In genomic region chr14:61188196-61188595, GRCh38 we compare ENCODE assay signal across 8 cellular contexts.
A peak's percentile ranks its signal among the peaks of the same experiment; 100 is the strongest.
DNase-seq lines count a peak whose midpoint lies in the region; ATAC-seq and TF ChIP-seq lines count a peak whose summit lies in the region.
"Had no signal": no experiment of that assay in that cellular context is flagged by ENCODE, and none has a peak within 500 bp of the region (broad histone marks: within the 10 kb centered on the region; RNA-seq: fewer than 3 reads in every experiment).

No MANE protein-coding gene starts in this region.

- no peaks in the 10 kb centered on the region for H3K9me2 ChIP-seq in HCT116 (ENCODE audit: insufficient read depth)

- no peaks in the 10 kb centered on the region for H3K79me2 ChIP-seq in HCT116 (ENCODE audit: insufficient read depth, low read length)

- H3K9me3 ChIP-seq in HCT116 (ENCODE audit: control insufficient read depth in 1 of 2, insufficient read depth in 1 of 2, low read depth in 1 of 2, low read length in 2 of 2) (no peaks in the 10 kb centered on the region), ascending aorta (no peaks in the 10 kb centered on the region), right cardiac atrium (ENCODE audit: control insufficient read depth, low read length) (no peaks in the 10 kb centered on the region), skeletal muscle tissue (ENCODE audit: control insufficient read depth in 3 of 3, low read length in 3 of 3) (no peaks in the 10 kb centered on the region)
- H3K9me3 ChIP-seq: Peyer's patch had no signal

- CTCF ChIA-PET in HCT116 (lab: Charles Lee), result no interaction called here

- H2AFZ ChIP-seq in HCT116 (ENCODE audit: low read depth, low read length, poor library complexity, severe bottlenecking), result no peak overlapping the region

- H3K4me2 ChIP-seq in HCT116 (ENCODE audit: low read length), result no peak overlapping the region

- H3K4me1 ChIP-seq in HCT116 (ENCODE audit: control insufficient read depth in 1 of 2, insufficient read depth in 2 of 2, low read length in 2 of 2) (peaks cover 0 to 7% of the 10 kb centered on the region in 2 experiments; a peak in 1 of 4 replicates), ascending aorta (peaks cover 8 to 21% of the 10 kb centered on the region in 2 donors), right cardiac atrium (ENCODE audit: control insufficient read depth, insufficient read depth, low read length) (no peaks in the 10 kb centered on the region), skeletal muscle tissue (ENCODE audit: control insufficient read depth in 3 of 3, insufficient read depth in 3 of 3, low read length in 3 of 3) (peaks cover 17 to 31% (median 17%) of the 10 kb centered on the region in 3 donors)

- TF ChIP-seq CTCF in HCT116 (IDR thresholded peaks at IDR 0.05 in 2 of 3, conservative IDR thresholded peaks at IDR 0.05 in 1 of 3; ENCODE audit: borderline replicate concordance in 1 of 3, insufficient read depth in 1 of 3, low read depth in 2 of 3, low read length in 2 of 3), result no peak
- TF ChIP-seq CTCF in ascending aorta (IDR thresholded peaks at IDR 0.05), result no peak

- H4K20me1 ChIP-seq in HCT116 (ENCODE audit: insufficient read depth), result no peaks in the 10 kb centered on the region

- TF ChIP-seq POLR2A in HCT116 (IDR thresholded peaks at IDR 0.05; ENCODE audit: borderline replicate concordance, extremely low read depth, insufficient read depth, insufficient read length), result no peak

- no peaks in the 10 kb centered on the region for H3K36me3 ChIP-seq in HCT116 (ENCODE audit: control insufficient read depth in 1 of 2, insufficient read depth in 2 of 2, low read length in 2 of 2)
- H3K36me3 ChIP-seq in ascending aorta, result no peaks in the 10 kb centered on the region
- no peaks in the 10 kb centered on the region for H3K36me3 ChIP-seq in skeletal muscle tissue (ENCODE audit: control insufficient read depth in 3 of 3, insufficient read depth in 3 of 3, low read length in 3 of 3)
- H3K36me3 ChIP-seq: Peyer's patch had no signal

- TF ChIP-seq RAD21 in HCT116 (IDR thresholded peaks at IDR 0.05; ENCODE audit: low read depth), result no peak

- intact Hi-C loops in HCT116 (cut with micrococcal nuclease) (no loop called here), ascending aorta (cut with DNase I) (loop anchor here (5.0 kb wide), 2 partner anchors 161 to 206 kb away; partner anchors contain the start of genes SLC38A6 and TRMT5), right cardiac atrium (cut with DNase I) (no loop called here)

- POLR2A ChIA-PET in HCT116 (lab: Charles Lee), result no interaction called here

- RAD21 ChIA-PET in HCT116 (lab: Charles Lee; ENCODE audit: low non-redundant PET in 1 of 2, low total read pairs in 2 of 2, uncharacterized antibody in 2 of 2, unreplicated experiment in 2 of 2), result no interaction called here

- DNase-seq in HCT116 (ENCODE audit: low read depth, low spot score) (no peak), ascending aorta (ENCODE audit: low spot score in 2 of 2) (peak in 1 of 2 donors; percentile 75), right cardiac atrium (peak; percentile 65 to 85 (median 78)), epidermal melanocyte (ENCODE audit: insufficient read length, low spot score) (no peak)
- DNase-seq: Peyer's patch had no signal

- H3K4me3 ChIP-seq in HCT116 (replicated peaks in 1 of 2; ENCODE audit: low read depth in 1 of 2, low read length in 2 of 2) (no peak overlapping the region), ascending aorta (peak overlapping the region; percentile 46 to 54), right cardiac atrium (ENCODE audit: low read length) (no peak overlapping the region), skeletal muscle tissue (ENCODE audit: low read length in 3 of 3) (peak overlapping the region; percentile 23 to 60 (median 42))

- ATAC-seq in HCT116, result peak; percentile 40; the same call in 1 of the 2 replicates
- peak; percentile 85 to 86 for ATAC-seq in right cardiac atrium
- no peak for ATAC-seq in HG03457 (IDR thresholded peaks at IDR 0.05; ENCODE audit: unreplicated experiment)
- ATAC-seq in HG03095 (IDR thresholded peaks at IDR 0.05; ENCODE audit: unreplicated experiment), result no peak

- H3K27me3 ChIP-seq in HCT116 (ENCODE audit: insufficient read depth, low read length) (no peaks in the 10 kb centered on the region), ascending aorta (no peaks in the 10 kb centered on the region), right cardiac atrium (ENCODE audit: control insufficient read depth, insufficient read depth) (no peaks in the 10 kb centered on the region), skeletal muscle tissue (ENCODE audit: control insufficient read depth in 3 of 3, insufficient read depth in 3 of 3, low read length in 3 of 3) (no peaks in the 10 kb centered on the region)
- H3K27me3 ChIP-seq: Peyer's patch had no signal

- H3K9ac ChIP-seq in HCT116 (ENCODE audit: low read length), result no peak overlapping the region
- peak overlapping the region in 2 of 3 donors; percentile 43 to 58 for H3K9ac ChIP-seq in skeletal muscle tissue (ENCODE audit: low read depth in 1 of 3, low read length in 3 of 3)

- 31% methylated on average over 20 of the region's 21 CpGs for WGBS in right cardiac atrium

- no TSS peak for BruUV-seq in HCT116 (replicated peaks; lab: Mats Ljungman, UMichigan)

- no peak overlapping the region for H3K27ac ChIP-seq in HCT116 (ENCODE audit: low read depth, low read length)
- H3K27ac ChIP-seq in ascending aorta, result peak overlapping the region; percentile 63 to 65
- no peak overlapping the region for H3K27ac ChIP-seq in right cardiac atrium (ENCODE audit: low read length)
- peak overlapping the region; percentile 67 for H3K27ac ChIP-seq in skeletal muscle tissue (ENCODE audit: low read depth, low read length)

TF ChIP-seq in HCT116, 20 proteins besides CTCF, POLR2A, EP300 and RAD21 (continues in another document):
- TF ChIP-seq ZBTB33 (IDR thresholded peaks at IDR 0.05; ENCODE audit: extremely low read depth, insufficient replicate concordance, low read length) (no peak), REST (IDR thresholded peaks at IDR 0.05; ENCODE audit: low read depth) (no peak), FOSL1 (IDR thresholded peaks at IDR 0.05; ENCODE audit: low read depth) (no peak), ELF1 (IDR thresholded peaks at IDR 0.05; ENCODE audit: borderline replicate concordance, low read depth) (no peak), EZH2 (IDR thresholded peaks at IDR 0.05) (no peak), TCF7L2 (IDR thresholded peaks at IDR 0.05; ENCODE audit: borderline replicate concordance, extremely low read depth, insufficient read depth, insufficient read length) (no peak), ZNF274 (IDR thresholded peaks at IDR 0.05; ENCODE audit: low read depth, low read length) (no peak), CEBPB (IDR thresholded peaks at IDR 0.05; ENCODE audit: low read depth) (no peak), SRF (IDR thresholded peaks at IDR 0.05; ENCODE audit: low read depth) (no peak), ATF3 (IDR thresholded peaks at IDR 0.05) (no peak), MAX (IDR thresholded peaks at IDR 0.05) (no peak), YY1 (IDR thresholded peaks at IDR 0.05; ENCODE audit: extremely low read depth, insufficient replicate concordance, low read depth, low read length) (no peak), JUND (IDR thresholded peaks at IDR 0.05) (no peak), POLR2AphosphoS5 (IDR thresholded peaks at IDR 0.05; ENCODE audit: low read depth, low read length) (no peak), CBX3 (IDR thresholded peaks at IDR 0.05; ENCODE audit: low read depth) (no peak)

Comparison
In these comparisons a context has a peak if more than half of its experiments do, and no peak if none do; other contexts are left out.
1. ATAC-seq: peak in HCT116 (single experiment) and right cardiac atrium (2 of 2); none in HG03457 (single experiment) and HG03095 (single experiment).
2. DNase-seq: peak in right cardiac atrium (3 of 3); none in HCT116 (single experiment) and epidermal melanocyte (single experiment).
3. H3K27ac ChIP-seq: peak in ascending aorta (2 of 2) and skeletal muscle tissue (single experiment); none in HCT116 (single experiment) and right cardiac atrium (single experiment).
4. H3K4me3 ChIP-seq: peak in ascending aorta (2 of 2) and skeletal muscle tissue (3 of 3); none in HCT116 (0 of 2) and right cardiac atrium (single experiment).